Comparison of ENCODE assay signal across 1 cellular context in genomic region chr7:138889566-138889965, GRCh38.
TF ChIP-seq lines count a peak whose summit lies in the region.

No MANE protein-coding gene starts in this region.

TF ChIP-seq in SK-N-SH treated with all-trans-retinoic acid at 6 μM for 48 hours, 23 proteins besides CTCF, POLR2A, EP300 and RAD21 (continued from another document):
- TF ChIP-seq PATZ1 (CRISPR knock-in tag; IDR thresholded peaks at IDR 0.05; ENCODE audit: borderline replicate concordance) = no peak
- no peak for TF ChIP-seq ARNTL (CRISPR knock-in tag; IDR thresholded peaks at IDR 0.05; ENCODE audit: borderline replicate concordance, low read depth)
